In genomic region chr16:72927199-72928088, GRCh38 we compare ENCODE assay signal across 9 cellular contexts.
DNase-seq lines count a peak whose midpoint lies in the region; ATAC-seq, FAIRE-seq and TF ChIP-seq lines count a peak whose summit lies in the region.
"Had no signal": no experiment of that assay in that cellular context is flagged by ENCODE, and none has a peak within 500 bp of the region (broad histone marks: within the 10 kb centered on the region; RNA-seq: fewer than 3 reads in every experiment).

No MANE protein-coding gene starts in this region.

- no peak overlapping the region for H4K12ac ChIP-seq in trophoblast cell (ENCODE audit: low read depth, low read length)

- H3K36me3 Mint-ChIP-seq in activated naive CD4-positive, alpha-beta T cell treated with anti-CD3 and anti-CD28 coated beads, Interleukin-2, amount 50 U/mL, for 72 hours = no peaks in the 10 kb centered on the region

- no peak for TF ChIP-seq RAD21 in K562 (CRISPR knock-in tag; conservative IDR thresholded peaks at IDR 0.05 in 1 of 2, IDR thresholded peaks at IDR 0.05 in 1 of 2)

- no peak for TF ChIP-seq CTCF in K562 (IDR thresholded peaks at IDR 0.05 in 2 of 3, conservative IDR thresholded peaks at IDR 0.05 in 1 of 3; ENCODE audit: insufficient read depth in 2 of 3, low read depth in 1 of 3, low read length in 3 of 3)

- H3K27ac ChIP-seq in K562 (ENCODE audit: extremely low read depth, low read depth, low read length) (no peak overlapping the region), trophoblast cell (ENCODE audit: low read depth, low read length) (no peak overlapping the region)

- in situ Hi-C loops in K562 (cut with MboI) = no loop called here

- no peaks in the 10 kb centered on the region for H4K20me1 ChIP-seq in K562 (replicated peaks; ENCODE audit: control insufficient read depth, insufficient read depth, low read length)

- H3K79me2 ChIP-seq in K562 (ENCODE audit: control insufficient read depth, insufficient read depth, low read length) = no peaks in the 10 kb centered on the region
- peaks cover 2% of the 10 kb centered on the region for H3K79me2 ChIP-seq in trophoblast cell (ENCODE audit: control insufficient read depth, insufficient read depth, low read length, poor library complexity)

- H3K4me1 ChIP-seq in K562 (replicated peaks in 1 of 2; ENCODE audit: control insufficient read depth in 2 of 2, insufficient read depth in 2 of 2, low read length in 2 of 2) = no peaks in the 10 kb centered on the region
- H3K4me1 ChIP-seq in trophoblast cell (ENCODE audit: control insufficient read depth in 1 of 2, insufficient read depth in 2 of 2, low read length in 2 of 2) = peaks cover 9 to 24% of the 10 kb centered on the region in 2 experiments

- 6% methylated on average over 20 of the region's 26 CpGs for WGBS in K562 (ENCODE audit: insufficient coverage, low coverage, missing lambda C conversion rate)
- 100% methylated on average over 2 of the region's 26 CpGs for WGBS in trophoblast cell (ENCODE audit: extremely low coverage, insufficient coverage, insufficient read length)

- CTCF ChIA-PET in K562 (lab: Yijun Ruan, JAX; ENCODE audit: low intra/inter-chr PET ratio) = no interaction called here

- H3K4me3 ChIP-seq in K562 = no peak overlapping the region
- H3K4me3 ChIP-seq in trophoblast cell (ENCODE audit: low read depth, low read length) = no peak overlapping the region

- H3K27me3 ChIP-seq in K562 (ENCODE audit: control insufficient read depth in 2 of 2, insufficient read depth in 2 of 2, low read length in 2 of 2) (peaks cover 14 to 34% of the 10 kb centered on the region in 2 experiments), trophoblast cell (ENCODE audit: insufficient read depth, low read length) (no peaks in the 10 kb centered on the region)

- ATAC-seq in K562 (no peak), GM18858 (IDR thresholded peaks at IDR 0.05; ENCODE audit: unreplicated experiment) (no peak)
- ATAC-seq in activated naive CD4-positive, alpha-beta T cell treated with anti-CD3 and anti-CD28 coated beads, Interleukin-2, amount 50 U/mL, for 72 hours = no peak

- H4K8ac ChIP-seq in trophoblast cell (ENCODE audit: low read depth, low read length) = no peak overlapping the region

- H4K91ac ChIP-seq in trophoblast cell (ENCODE audit: low read depth, low read length) = no peak overlapping the region

- H2AK5ac ChIP-seq in trophoblast cell (ENCODE audit: low read length) = no peak overlapping the region

- TF ChIP-seq EP300 in K562 (IDR thresholded peaks at IDR 0.05; ENCODE audit: low read length) = no peak

- H3K4ac ChIP-seq in trophoblast cell (ENCODE audit: low read depth, low read length) = no peak overlapping the region

- no peak overlapping the region for H3K23ac ChIP-seq in trophoblast cell (ENCODE audit: low read length)

- no TSS peak for BruUV-seq in K562 (replicated peaks; lab: Mats Ljungman, UMichigan)

- intact Hi-C loops in K562 (cut with micrococcal nuclease) = no loop called here

- H3K27ac Mint-ChIP-seq in activated naive CD4-positive, alpha-beta T cell treated with anti-CD3 and anti-CD28 coated beads, Interleukin-2, amount 50 U/mL, for 72 hours = no peak overlapping the region

- H3K14ac ChIP-seq in trophoblast cell (ENCODE audit: low read length) = no peak overlapping the region

- H2AFZ ChIP-seq in K562 (ENCODE audit: low read depth, low read length) (no peak overlapping the region), trophoblast cell (ENCODE audit: insufficient read depth, low read length, poor library complexity) (peak overlapping the region; percentile 19)

- H3K9ac ChIP-seq in K562 (ENCODE audit: insufficient read depth in 1 of 2, low read depth in 2 of 2, low read length in 2 of 2) (no peak overlapping the region), trophoblast cell (ENCODE audit: low read length) (no peak overlapping the region)

- no peak overlapping the region for H3K4me2 ChIP-seq in K562 (ENCODE audit: insufficient read depth, low read length)
- H3K4me2 ChIP-seq in trophoblast cell (ENCODE audit: low read length) = no peak overlapping the region

- H2BK5ac ChIP-seq in trophoblast cell (ENCODE audit: low read depth, low read length, poor library complexity) = no peak overlapping the region

- no peaks in the 10 kb centered on the region for H3K9me3 Mint-ChIP-seq in activated naive CD4-positive, alpha-beta T cell treated with anti-CD3 and anti-CD28 coated beads, Interleukin-2, amount 50 U/mL, for 72 hours

- H3K36me3 ChIP-seq in K562 (ENCODE audit: control insufficient read depth, insufficient read depth, low read length) (no peaks in the 10 kb centered on the region), trophoblast cell (ENCODE audit: control insufficient read depth in 1 of 2, insufficient read depth in 2 of 2, low read length in 2 of 2) (no peaks in the 10 kb centered on the region)

- no peaks in the 10 kb centered on the region for H3K9me1 ChIP-seq in K562 (ENCODE audit: control insufficient read depth, insufficient read depth, low read length)

- no peaks in the 10 kb centered on the region for H3K9me3 ChIP-seq in K562 (replicated peaks; ENCODE audit: control insufficient read depth, insufficient read depth, low read depth, low read length)
- H3K9me3 ChIP-seq in trophoblast cell (ENCODE audit: insufficient read depth, low read depth, low read length) = no peaks in the 10 kb centered on the region

- DNase-seq in EL = peak; percentile 90
- peak; percentile 91 for DNase-seq in NCI-H2107 treated with DMSO at 0.1 percent for 48 hours (lab: John Stamatoyannopoulos, UW; ENCODE audit: unreplicated experiment)
- DNase-seq in K562 (ENCODE audit: extremely low read depth in 1 of 4, low spot score in 3 of 4) = no peak
- peak in 1 of 2 donors; percentile 47 for DNase-seq in trophoblast cell
- DNase-seq in activated naive CD4-positive, alpha-beta T cell treated with anti-CD3 and anti-CD28 coated beads, Interleukin-2, amount 50 U/mL, for 72 hours (ENCODE audit: low spot score in 2 of 2) = no peak
- DNase-seq in activated naive CD4-positive, alpha-beta T cell treated with Interleukin-2 at 50 U/mL for 16 hours = no peak
- no peak for DNase-seq in OCI-M2 (lab: John Stamatoyannopoulos, UW; ENCODE audit: unreplicated experiment)
- DNase-seq: stimulated activated CD4-positive, alpha-beta T cell treated with anti-CD3 and anti-CD28 coated beads, Interleukin-15, amount 100 ng/mL, for 24 hours had no signal

- peak overlapping the region; percentile 56 for H3K18ac ChIP-seq in trophoblast cell (ENCODE audit: low read length)

- no peak for FAIRE-seq in K562 (lab: Jason Lieb, UNC)

- H2BK120ac ChIP-seq in trophoblast cell (ENCODE audit: insufficient read depth, low read length, poor library complexity) = no peak overlapping the region

- no peak overlapping the region for H2BK12ac ChIP-seq in trophoblast cell (ENCODE audit: low read length)

- TF ChIP-seq POLR2A in K562 (conservative IDR thresholded peaks at IDR 0.05) = no peak

- no peaks in the 10 kb centered on the region for H3K79me1 ChIP-seq in trophoblast cell (ENCODE audit: low read length)

- POLR2A ChIA-PET in K562 (lab: Yijun Ruan, JAX) = no interaction called here

TF ChIP-seq in K562, 482 proteins besides CTCF, POLR2A, EP300 and RAD21:
- TF ChIP-seq EZH2 (IDR thresholded peaks at IDR 0.05; ENCODE audit: borderline replicate concordance, low read depth, low read length) (no peak), CBX5 (IDR thresholded peaks at IDR 0.05; ENCODE audit: borderline replicate concordance, low read depth) (no peak), NFIC (IDR thresholded peaks at IDR 0.05) (peak; percentile 83), NFIX (CRISPR knock-in tag; IDR thresholded peaks at IDR 0.05; ENCODE audit: low read depth) (peak; percentile 61), BMI1 (IDR thresholded peaks at IDR 0.05; ENCODE audit: low read length) (no peak), GTF2B (IDR thresholded peaks at IDR 0.05; ENCODE audit: extremely low read depth, insufficient read length) (no peak), KHSRP (IDR thresholded peaks at IDR 0.05) (no peak)

Comparison
In these comparisons a context has a peak if more than half of its experiments do, and no peak if none do; other contexts are left out.
1. DNase-seq: peak in EL (single experiment) and NCI-H2107 treated with DMSO at 0.1 percent for 48 hours (single experiment); none in K562 (0 of 4), activated naive CD4-positive, alpha-beta T cell treated with anti-CD3 and anti-CD28 coated beads, Interleukin-2, amount 50 U/mL, for 72 hours (0 of 2), activated naive CD4-positive, alpha-beta T cell treated with Interleukin-2 at 50 U/mL for 16 hours (single experiment) and OCI-M2 (single experiment).